ENCODE assay signal across 25 cellular contexts in genomic region chr9:16277471-16277870, GRCh38.
"Had no signal": no experiment of that assay in that cellular context is flagged by ENCODE, and none has a peak within 500 bp of the region (broad histone marks: within the 10 kb centered on the region; RNA-seq: fewer than 3 reads in every experiment).

No MANE protein-coding gene starts in this region.

- H3K4me3 ChIP-seq: breast epithelium, SK-N-MC had no signal

- DNase-seq: activated B cell treated with CpG ODN at 0.5 μM for 24 hours; activated CD4-positive, alpha-beta memory T cell treated with anti-CD3 and anti-CD28 coated beads for 36 hours; activated CD4-positive, alpha-beta T cell treated with anti-CD3 and anti-CD28 coated beads for 1 hour; activated CD4-positive, alpha-beta T cell treated with anti-CD3 and anti-CD28 coated beads, Interleukin-2, amount 10 ng/mL, durations not matched to agents 24 days and 14 days; activated gamma-delta T cell; activated naive CD4-positive, alpha-beta T cell treated with anti-CD3 and anti-CD28 coated beads for 36 hours; activated naive CD8-positive, alpha-beta T cell treated with anti-CD3 and anti-CD28 coated beads for 36 hours; activated T-cell treated with anti-CD3 and anti-CD28 coated beads for 4 hours; activated T-cell treated with anti-CD3 and anti-CD28 coated beads, Interleukin-2, amount 50 U/mL, for 48 hours; IMR-90; KBM-7; NCI-H1105; NCI-H1436; NCI-H187; NCI-H2081; NCI-H446; NCI-H524; PC-3; SIG-M5; T-cell; T-helper 2 cell; T1000 had no signal

- H3K27me3 Mint-ChIP-seq: activated B cell treated with CpG ODN at 0.5 μM for 24 hours; activated CD4-positive, alpha-beta memory T cell treated with anti-CD3 and anti-CD28 coated beads for 36 hours; activated CD4-positive, alpha-beta T cell treated with anti-CD3 and anti-CD28 coated beads, Interleukin-2, amount 10 ng/mL, durations not matched to agents 24 days and 14 days; activated naive CD8-positive, alpha-beta T cell treated with anti-CD3 and anti-CD28 coated beads for 36 hours; activated T-helper 17 cell treated with anti-CD3 and anti-CD28 coated beads, Interleukin-2, amount 50 U/mL, for 72 hours; T-cell had no signal

- H3K4me1 Mint-ChIP-seq: activated B cell treated with CpG ODN at 0.5 μM for 24 hours; activated CD4-positive, alpha-beta T cell treated with anti-CD3 and anti-CD28 coated beads, Interleukin-2, amount 10 ng/mL, durations not matched to agents 24 days and 14 days; activated naive CD8-positive, alpha-beta T cell treated with anti-CD3 and anti-CD28 coated beads for 36 hours; activated T-helper 17 cell treated with anti-CD3 and anti-CD28 coated beads, Interleukin-2, amount 50 U/mL, for 72 hours; T-cell had no signal

- H3K27ac ChIP-seq: breast epithelium, SK-N-MC had no signal

- H3K4me3 Mint-ChIP-seq: activated B cell treated with CpG ODN at 0.5 μM for 24 hours; activated CD4-positive, alpha-beta memory T cell treated with anti-CD3 and anti-CD28 coated beads for 36 hours; activated CD4-positive, alpha-beta T cell treated with anti-CD3 and anti-CD28 coated beads, Interleukin-2, amount 10 ng/mL, durations not matched to agents 24 days and 14 days; activated naive CD4-positive, alpha-beta T cell treated with anti-CD3 and anti-CD28 coated beads for 36 hours; activated naive CD8-positive, alpha-beta T cell treated with anti-CD3 and anti-CD28 coated beads for 36 hours; activated T-helper 17 cell treated with anti-CD3 and anti-CD28 coated beads, Interleukin-2, amount 50 U/mL, for 72 hours; T-cell had no signal

- H3K36me3 Mint-ChIP-seq: activated CD4-positive, alpha-beta memory T cell treated with anti-CD3 and anti-CD28 coated beads for 36 hours; activated naive CD8-positive, alpha-beta T cell treated with anti-CD3 and anti-CD28 coated beads for 36 hours; T-cell had no signal

- H3K9me3 Mint-ChIP-seq: activated B cell treated with CpG ODN at 0.5 μM for 24 hours; activated CD4-positive, alpha-beta memory T cell treated with anti-CD3 and anti-CD28 coated beads for 36 hours; activated CD4-positive, alpha-beta T cell treated with anti-CD3 and anti-CD28 coated beads, Interleukin-2, amount 10 ng/mL, durations not matched to agents 24 days and 14 days; activated naive CD4-positive, alpha-beta T cell treated with anti-CD3 and anti-CD28 coated beads for 36 hours; activated naive CD8-positive, alpha-beta T cell treated with anti-CD3 and anti-CD28 coated beads for 36 hours; T-cell had no signal

- H3K27ac Mint-ChIP-seq: activated B cell treated with CpG ODN at 0.5 μM for 24 hours; activated CD4-positive, alpha-beta memory T cell treated with anti-CD3 and anti-CD28 coated beads for 36 hours; activated CD4-positive, alpha-beta T cell treated with anti-CD3 and anti-CD28 coated beads, Interleukin-2, amount 10 ng/mL, durations not matched to agents 24 days and 14 days; activated naive CD4-positive, alpha-beta T cell treated with anti-CD3 and anti-CD28 coated beads for 36 hours; activated naive CD8-positive, alpha-beta T cell treated with anti-CD3 and anti-CD28 coated beads for 36 hours; activated T-helper 17 cell treated with anti-CD3 and anti-CD28 coated beads, Interleukin-2, amount 50 U/mL, for 72 hours; T-cell had no signal

- H3K27me3 ChIP-seq: breast epithelium had no signal

- H3K36me3 ChIP-seq: breast epithelium had no signal

- H3K9me3 ChIP-seq: breast epithelium had no signal

- ATAC-seq: activated T-helper 17 cell treated with anti-CD3 and anti-CD28 coated beads, Interleukin-2, amount 50 U/mL, for 72 hours; PC-3; T-cell had no signal

- H3K4me1 ChIP-seq: breast epithelium had no signal
